In the genomic region with DNA sequence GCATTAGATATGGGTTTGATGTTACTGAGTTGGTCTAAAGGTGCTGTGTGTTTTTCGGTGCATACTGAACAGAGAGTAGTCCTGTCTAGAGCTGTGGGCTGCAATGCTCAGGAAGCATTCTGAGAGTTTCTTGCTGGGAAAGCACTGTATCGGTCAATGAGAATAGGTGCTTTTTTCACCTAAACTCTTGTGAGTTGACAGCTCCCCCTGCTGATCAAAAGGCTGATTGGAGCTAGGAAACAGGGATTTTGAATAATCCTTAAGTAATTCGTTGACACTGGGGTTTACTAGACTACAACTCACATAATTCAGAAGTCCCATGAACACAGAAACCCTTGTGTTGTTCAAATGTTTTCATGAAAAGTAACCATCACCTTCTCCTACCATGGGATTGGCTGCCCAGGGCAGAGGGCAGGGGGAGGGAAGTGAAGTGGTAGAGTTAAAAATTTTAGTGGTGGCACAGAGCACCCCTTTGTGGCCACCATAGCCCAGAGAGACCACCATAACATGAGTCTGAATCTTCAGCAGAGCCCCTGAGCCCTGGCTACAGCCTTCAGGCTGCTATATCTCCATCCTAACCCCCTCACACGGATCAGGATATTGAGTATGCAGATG, we compare ENCODE assay signal across 8 cellular contexts. TPM values are rescaled to one million over a fixed set of nuclear protein-coding genes. Genes with fewer than 3 reads are reported as not detected.
A peak's percentile ranks its signal among the peaks of the same experiment; 100 is the strongest.
DNase-seq lines count a peak whose midpoint lies in the region.

No MANE protein-coding gene starts in this region.

- intact Hi-C loops in activated T-helper 1 cell treated with anti-CD3 and anti-CD28 coated beads, Interleukin-12 subunit alpha, Interleukin-12 subunit beta, Interleukin-2, Interleukin-4 antibody, amounts not matched to agents 30 ng/mL and 10 ng/mL and 1 ng/mL, durations not matched to agents 14 hours and 24 hours and 36 hours (cut with micrococcal nuclease), result loop anchor here (1.0 to 5.0 kb wide), 3 partner anchors 756 to 935 kb away; no protein-coding TSS in a partner anchor

- H3K4me3 ChIP-seq in SJCRH30, result no peak overlapping the region

- DNase-seq in EH (ENCODE audit: low read depth) (peak; percentile 74), HS-27A (ENCODE audit: low read depth) (peak; percentile 48), SJCRH30 (peak; percentile 52 to 73), brain pericyte (ENCODE audit: low read depth, low spot score) (peak; percentile 26), inferior parietal cortex (ENCODE audit: extremely low spot score) (peak; percentile 82), mesenteric fat pad (ENCODE audit: low spot score) (no peak)
- DNase-seq in stimulated activated CD8-positive, alpha-beta memory T cell treated with anti-CD3 and anti-CD28 coated beads, Interleukin-4, amount 100 ng/mL, for 48 hours, result peak; percentile 69
- no peak for DNase-seq in activated T-helper 1 cell treated with anti-CD3 and anti-CD28 coated beads, Interleukin-12 subunit alpha, Interleukin-12 subunit beta, Interleukin-2, Interleukin-4 antibody, amounts not matched to agents 30 ng/mL and 10 ng/mL and 1 ng/mL, durations not matched to agents 14 hours and 24 hours and 36 hours (ENCODE audit: low spot score)

- H3K36me3 ChIP-seq in SJCRH30, result no peaks in the 10 kb centered on the region

- no peak overlapping the region for H3K27ac ChIP-seq in SJCRH30

- H3K9me3 Mint-ChIP-seq in activated T-helper 1 cell treated with anti-CD3 and anti-CD28 coated beads, Interleukin-12 subunit alpha, Interleukin-12 subunit beta, Interleukin-2, Interleukin-4 antibody, amounts not matched to agents 30 ng/mL and 10 ng/mL and 1 ng/mL, durations not matched to agents 14 hours and 24 hours and 36 hours, result no peaks in the 10 kb centered on the region

- H3K36me3 Mint-ChIP-seq in activated T-helper 1 cell treated with anti-CD3 and anti-CD28 coated beads, Interleukin-12 subunit alpha, Interleukin-12 subunit beta, Interleukin-2, Interleukin-4 antibody, amounts not matched to agents 30 ng/mL and 10 ng/mL and 1 ng/mL, durations not matched to agents 14 hours and 24 hours and 36 hours (ENCODE audit: low read depth), result no peaks in the 10 kb centered on the region

- H3K27me3 ChIP-seq in SJCRH30, result peaks cover 6% of the 10 kb centered on the region; the same call in 1 of the 2 replicates

- H3K27me3 Mint-ChIP-seq in activated T-helper 1 cell treated with anti-CD3 and anti-CD28 coated beads, Interleukin-12 subunit alpha, Interleukin-12 subunit beta, Interleukin-2, Interleukin-4 antibody, amounts not matched to agents 30 ng/mL and 10 ng/mL and 1 ng/mL, durations not matched to agents 14 hours and 24 hours and 36 hours (ENCODE audit: insufficient read depth), result peaks cover 6% of the 10 kb centered on the region

- no peaks in the 10 kb centered on the region for H3K4me1 Mint-ChIP-seq in activated T-helper 1 cell treated with anti-CD3 and anti-CD28 coated beads, Interleukin-12 subunit alpha, Interleukin-12 subunit beta, Interleukin-2, Interleukin-4 antibody, amounts not matched to agents 30 ng/mL and 10 ng/mL and 1 ng/mL, durations not matched to agents 14 hours and 24 hours and 36 hours (ENCODE audit: low read depth)

- H3K27ac Mint-ChIP-seq in activated T-helper 1 cell treated with anti-CD3 and anti-CD28 coated beads, Interleukin-12 subunit alpha, Interleukin-12 subunit beta, Interleukin-2, Interleukin-4 antibody, amounts not matched to agents 30 ng/mL and 10 ng/mL and 1 ng/mL, durations not matched to agents 14 hours and 24 hours and 36 hours, result no peak overlapping the region

- no peak overlapping the region for H3K4me3 Mint-ChIP-seq in activated T-helper 1 cell treated with anti-CD3 and anti-CD28 coated beads, Interleukin-12 subunit alpha, Interleukin-12 subunit beta, Interleukin-2, Interleukin-4 antibody, amounts not matched to agents 30 ng/mL and 10 ng/mL and 1 ng/mL, durations not matched to agents 14 hours and 24 hours and 36 hours

- no peaks in the 10 kb centered on the region for H3K4me1 ChIP-seq in SJCRH30

- 0 out of 2 replicates have a peak, but pooled peaks cover 5% of the 10 kb centered on the region for H3K9me3 ChIP-seq in SJCRH30 (replicated peaks)

RNA-seq across cellular contexts. Expression of a gene that starts 13.0 kb away (rescaled TPM):
- 85.4 and 101 TPM in 2 replicates for total RNA-seq in SJCRH30 (2014; rRNA removed; shearing (Covaris generic))
- 200 and 208 TPM in 2 replicates for total RNA-seq in activated T-helper 1 cell treated with anti-CD3 and anti-CD28 coated beads, Interleukin-12 subunit alpha, Interleukin-12 subunit beta, Interleukin-2, Interleukin-4 antibody, amounts not matched to agents 30 ng/mL and 10 ng/mL and 1 ng/mL, durations not matched to agents 14 hours and 24 hours and 36 hours
- 87.8 TPM for total RNA-seq in mesenteric fat pad

RNA-seq across cellular contexts. Expression of a gene that starts 19.0 kb away (rescaled TPM):
- total RNA-seq in SJCRH30 (2014; rRNA removed; shearing (Covaris generic)), result 32.9 and 33.6 TPM in 2 replicates
- total RNA-seq in activated T-helper 1 cell treated with anti-CD3 and anti-CD28 coated beads, Interleukin-12 subunit alpha, Interleukin-12 subunit beta, Interleukin-2, Interleukin-4 antibody, amounts not matched to agents 30 ng/mL and 10 ng/mL and 1 ng/mL, durations not matched to agents 14 hours and 24 hours and 36 hours, result 38.5 and 39.6 TPM in 2 replicates
- 28.0 TPM for total RNA-seq in mesenteric fat pad

Comparison
In these comparisons a context has a peak if more than half of its experiments do, and no peak if none do; other contexts are left out.
1. DNase-seq: peak in EH (single experiment), HS-27A (single experiment), SJCRH30 (2 of 2), brain pericyte (single experiment), inferior parietal cortex (single experiment) and stimulated activated CD8-positive, alpha-beta memory T cell treated with anti-CD3 and anti-CD28 coated beads, Interleukin-4, amount 100 ng/mL, for 48 hours (single experiment); none in activated T-helper 1 cell treated with anti-CD3 and anti-CD28 coated beads, Interleukin-12 subunit alpha, Interleukin-12 subunit beta, Interleukin-2, Interleukin-4 antibody, amounts not matched to agents 30 ng/mL and 10 ng/mL and 1 ng/mL, durations not matched to agents 14 hours and 24 hours and 36 hours (single experiment) and mesenteric fat pad (single experiment).